ENCODE assay signal across 1 cellular context in genomic region chr6:5996701-5997419, GRCh38.
TF ChIP-seq lines count a peak whose summit lies in the region.

No MANE protein-coding gene starts in this region.

TF ChIP-seq in H1, 55 proteins besides CTCF, POLR2A, EP300 and RAD21 (continued from another document):
- TF ChIP-seq BRCA1 (IDR thresholded peaks at IDR 0.05; ENCODE audit: low read depth, low read length), result no peak
- TF ChIP-seq, protein P1, sequence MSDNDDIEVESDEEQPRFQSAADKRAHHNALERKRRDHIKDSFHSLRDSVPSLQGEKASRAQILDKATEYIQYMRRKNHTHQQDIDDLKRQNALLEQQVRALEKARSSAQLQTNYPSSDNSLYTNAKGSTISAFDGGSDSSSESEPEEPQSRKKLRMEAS (IDR thresholded peaks at IDR 0.05), result no peak
- TF ChIP-seq JUN (IDR thresholded peaks at IDR 0.05; ENCODE audit: low read depth, low read length), result no peak
- no peak for TF ChIP-seq SAP30 (IDR thresholded peaks at IDR 0.05; ENCODE audit: insufficient read depth, insufficient replicate concordance, low read length)
- no peak for TF ChIP-seq CHD1 (IDR thresholded peaks at IDR 0.05; ENCODE audit: low read depth, low read length)
- no peak for TF ChIP-seq SP1 (IDR thresholded peaks at IDR 0.05; ENCODE audit: low read depth, low read length)
- TF ChIP-seq JUND (IDR thresholded peaks at IDR 0.05; ENCODE audit: low read length), result no peak
- no peak for TF ChIP-seq POU5F1 (IDR thresholded peaks at IDR 0.05; ENCODE audit: low read depth, low read length)
- TF ChIP-seq RXRA (IDR thresholded peaks at IDR 0.05; ENCODE audit: insufficient read depth, low read depth, low read length), result no peak
- TF ChIP-seq SRF (IDR thresholded peaks at IDR 0.05; ENCODE audit: low read depth, low read length), result no peak
- peak; percentile 14 for TF ChIP-seq EZH2 (IDR thresholded peaks at IDR 0.05; ENCODE audit: low read depth, low read length, severe bottlenecking)
- TF ChIP-seq PHF8 (conservative IDR thresholded peaks at IDR 0.05; ENCODE audit: low read depth, low read length), result no peak
- peak; percentile 12 for TF ChIP-seq KDM4A (IDR thresholded peaks at IDR 0.05; ENCODE audit: low read depth, low read length, severe bottlenecking)
- TF ChIP-seq FOSL1 (IDR thresholded peaks at IDR 0.05; ENCODE audit: insufficient read depth, low read depth, low read length), result no peak
- TF ChIP-seq TEAD4 (IDR thresholded peaks at IDR 0.05; ENCODE audit: low read depth, low read length), result peak; percentile 42; the same call in 1 of the 2 replicates
- TF ChIP-seq MAFK (IDR thresholded peaks at IDR 0.05; ENCODE audit: low read depth, low read length), result no peak
- no peak for TF ChIP-seq CBX5 (IDR thresholded peaks at IDR 0.05; ENCODE audit: low read depth, low read length)
- peak; percentile 24 for TF ChIP-seq RNF2 (IDR thresholded peaks at IDR 0.05; ENCODE audit: borderline replicate concordance, low read depth, low read length, missing control alignments, poor library complexity, severe bottlenecking)
- no peak for TF ChIP-seq YY1 (IDR thresholded peaks at IDR 0.05; ENCODE audit: low read depth, low read length)
- TF ChIP-seq TAF7 (optimal IDR thresholded peaks at IDR 0.05; ENCODE audit: borderline replicate concordance, low read depth, low read length), result no peak
- no peak for TF ChIP-seq SP4 (IDR thresholded peaks at IDR 0.05; ENCODE audit: low read length)
- TF ChIP-seq BACH1 (IDR thresholded peaks at IDR 0.05; ENCODE audit: low read length), result no peak
- TF ChIP-seq CEBPB (IDR thresholded peaks at IDR 0.05; ENCODE audit: low read depth, low read length), result no peak
- TF ChIP-seq ASH2L (IDR thresholded peaks at IDR 0.05; ENCODE audit: low read length), result no peak
TF ChIP-seq in H1: peak in this region for 5.
